Comparison of ENCODE assay signal across 27 cellular contexts in genomic region chr12:91394903-91395302, GRCh38.
"Had no signal": no experiment of that assay in that cellular context is flagged by ENCODE, and none has a peak within 500 bp of the region (broad histone marks: within the 10 kb centered on the region; RNA-seq: fewer than 3 reads in every experiment).

No MANE protein-coding gene starts in this region.

- H3K27me3 ChIP-seq: adrenal gland, body of pancreas, colonic mucosa had no signal

- H3K9me3 ChIP-seq: adrenal gland, body of pancreas, colonic mucosa had no signal

- DNase-seq: activated B cell treated with CpG ODN at 0.5 μM for 24 hours; activated CD4-positive, alpha-beta T cell treated with anti-CD3 and anti-CD28 coated beads for 48 hours; activated CD4-positive, alpha-beta T cell treated with anti-CD3 and anti-CD28 coated beads, Interleukin-2, amount 50 U/mL, for 1 hour; activated CD4-positive, alpha-beta T cell treated with anti-CD3 and anti-CD28 coated beads, Interleukin-2, amount 50 U/mL, for 48 hours; activated CD8-positive, alpha-beta memory T cell treated with anti-CD3 and anti-CD28 coated beads for 24 hours; activated CD8-positive, alpha-beta T cell treated with anti-CD3 and anti-CD28 coated beads for 36 hours; activated effector memory CD4-positive, alpha-beta T cell treated with Interleukin-2 at 50 U/mL for 16 hours; activated gamma-delta T cell treated with Interleukin-2 at 50 U/mL for 16 hours; activated naive CD4-positive, alpha-beta T cell treated with anti-CD3 and anti-CD28 coated beads for 36 hours; activated naive CD8-positive, alpha-beta T cell treated with anti-CD3 and anti-CD28 coated beads for 36 hours; activated naive CD8-positive, alpha-beta T cell treated with anti-CD3 and anti-CD28 coated beads, Interleukin-2, amount 50 U/mL, for 24 hours; activated T-cell treated with anti-CD3 and anti-CD28 coated beads, Interleukin-2, amount 50 U/mL, for 4 hours; adrenal gland; amygdala; aorta; body of pancreas; colonic mucosa; effector CD8-positive, alpha-beta T cell; foreskin fibroblast; SW 1271; T-cell; T1000; WERI-Rb-1 had no signal

- H3K4me3 ChIP-seq: adrenal gland, body of pancreas, colonic mucosa had no signal

- H3K36me3 ChIP-seq: adrenal gland, colonic mucosa, WERI-Rb-1 had no signal

- ATAC-seq: activated CD4-positive, CD25-positive, alpha-beta regulatory T cell treated with anti-CD3 and anti-CD28 coated beads, Interleukin-2, amount 50 U/mL, for 24 hours; activated CD8-positive, alpha-beta T cell treated with anti-CD3 and anti-CD28 coated beads for 36 hours; activated naive CD8-positive, alpha-beta T cell treated with anti-CD3 and anti-CD28 coated beads, Interleukin-2, amount 50 U/mL, for 24 hours; activated T-cell treated with anti-CD3 and anti-CD28 coated beads, Interleukin-2, amount 50 U/mL, for 4 hours; activated T-helper 17 cell treated with anti-CD3 and anti-CD28 coated beads, Interleukin-2, amount 50 U/mL, for 72 hours; body of pancreas; esophagus mucosa; T-cell had no signal

- H3K4me1 ChIP-seq: adrenal gland, body of pancreas, colonic mucosa had no signal

- FAIRE-seq: frontal cortex had no signal

- H3K27ac ChIP-seq: adrenal gland, body of pancreas, colonic mucosa, WERI-Rb-1 had no signal
